Comparison of ENCODE assay signal across 22 cellular contexts in the genomic region with DNA sequence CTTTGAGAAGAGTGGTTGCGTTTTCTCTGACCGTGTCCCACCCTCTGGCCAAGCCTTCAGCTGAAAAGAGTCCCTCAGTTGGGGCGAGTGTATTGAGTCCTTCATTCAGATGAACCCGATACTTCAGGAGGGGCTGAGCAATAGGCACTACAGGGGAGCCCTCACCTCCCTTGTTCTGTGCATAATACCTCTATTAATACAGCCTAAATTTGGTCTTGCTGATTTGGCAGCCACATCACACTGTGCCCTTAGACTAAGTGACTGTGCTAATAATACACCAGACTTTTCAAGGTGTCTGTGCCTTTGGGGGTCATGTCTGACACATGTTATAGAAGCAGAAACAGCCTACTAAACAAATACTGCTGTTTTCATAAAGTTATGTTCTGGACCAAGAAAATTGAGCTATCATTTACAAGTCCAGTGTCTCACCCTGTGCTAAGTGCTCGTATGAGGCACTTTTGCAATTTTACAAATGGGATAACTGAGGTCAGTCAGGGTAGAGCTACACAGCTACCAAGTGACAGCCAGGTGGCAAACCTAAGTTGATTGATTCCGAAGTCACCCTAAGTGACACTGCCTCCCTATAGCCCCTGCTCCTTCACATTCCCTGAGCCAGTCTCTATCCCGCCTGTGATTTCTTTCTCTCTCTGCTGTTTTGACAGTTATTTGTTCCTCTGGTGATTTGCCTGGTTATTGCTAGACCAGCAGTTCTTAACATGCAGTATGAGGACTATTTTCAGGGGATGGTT. TPM values are rescaled to one million over a fixed set of nuclear protein-coding genes. Genes with fewer than 3 reads are reported as not detected.
DNase-seq lines count a peak whose midpoint lies in the region; ATAC-seq and TF ChIP-seq lines count a peak whose summit lies in the region.
"Had no signal": no experiment of that assay in that cellular context is flagged by ENCODE, and none has a peak within 500 bp of the region (broad histone marks: within the 10 kb centered on the region; RNA-seq: fewer than 3 reads in every experiment).

No MANE protein-coding gene starts in this region.

- H3K36me3 ChIP-seq in right atrium auricular region (peaks cover 8% of the 10 kb centered on the region), suprapubic skin (peaks cover 1% of the 10 kb centered on the region)

- H3K9me3 ChIP-seq in right atrium auricular region (no peaks in the 10 kb centered on the region), suprapubic skin (no peaks in the 10 kb centered on the region)
- H3K9me3 ChIP-seq: stomach had no signal

- H3K27ac ChIP-seq in right atrium auricular region (no peak overlapping the region), RWPE1 (peak overlapping the region; percentile 63), suprapubic skin (peak overlapping the region; percentile 66)
- H3K27ac ChIP-seq: HL-60, stomach had no signal

- 94% methylated on average over 7 of the region's 7 CpGs for WGBS in suprapubic skin

- CTCF ChIA-PET in RWPE1 (lab: Yijun Ruan, JAX), result interaction anchor here (0.6 to 0.8 kb wide), 2 partner anchors 99 to 421 kb away, joined by 3 to 5 read pairs; no protein-coding TSS in a partner anchor

- ATAC-seq in Right ventricle myocardium superior (ENCODE audit: poor library complexity), result peak; percentile 26
- peak; percentile 32 for ATAC-seq in left ventricle myocardium superior
- ATAC-seq: esophagus mucosa had no signal

- H3K4me3 ChIP-seq in right atrium auricular region, result no peak overlapping the region
- no peak overlapping the region for H3K4me3 ChIP-seq in suprapubic skin
- H3K4me3 ChIP-seq: lung, stomach had no signal

- no peak for TF ChIP-seq EP300 in suprapubic skin (IDR thresholded peaks at IDR 0.05)

- H3K27me3 ChIP-seq in right atrium auricular region, result no peaks in the 10 kb centered on the region
- H3K27me3 ChIP-seq in suprapubic skin, result no peaks in the 10 kb centered on the region
- H3K27me3 ChIP-seq: stomach had no signal

- POLR2A ChIA-PET in RWPE1 (lab: Yijun Ruan, JAX; ENCODE audit: low non-redundant PET), result no interaction called here

- H3K4me1 ChIP-seq in right atrium auricular region, result peaks cover 0 to 26% of the 10 kb centered on the region in 2 donors
- peaks cover 39% of the 10 kb centered on the region for H3K4me1 ChIP-seq in suprapubic skin

- intact Hi-C loops in Right ventricle myocardium superior (cut with DNase I) (no loop called here), left ventricle myocardium superior (cut with micrococcal nuclease) (loop anchor here (10.0 kb wide), 1 partner anchor 94 kb away; no protein-coding TSS in a partner anchor)

- no peak for DNase-seq in Right ventricle myocardium superior
- no peak for DNase-seq in right atrium auricular region (ENCODE audit: low spot score)
- no peak for DNase-seq in RWPE1 (ENCODE audit: low spot score)
- DNase-seq in left ventricle myocardium superior, result no peak
- no peak for DNase-seq in suprapubic skin (ENCODE audit: low spot score in 2 of 2)
- no peak for DNase-seq in SKM-1 (lab: John Stamatoyannopoulos, UW; ENCODE audit: unreplicated experiment)
- no peak for DNase-seq in NCI-H526 treated with DMSO at 0.1 percent for 48 hours (lab: John Stamatoyannopoulos, UW)
- DNase-seq in epidermal melanocyte (ENCODE audit: insufficient read length, low spot score), result no peak
- DNase-seq: activated CD4-positive, alpha-beta memory T cell treated with anti-CD3 and anti-CD28 coated beads, Interleukin-2, amount 10 ng/mL, durations not matched to agents 7 days and 5 days; activated naive CD4-positive, alpha-beta T cell treated with anti-CD3 and anti-CD28 coated beads, Interleukin-2, amount 50 U/mL, for 16 hours; effector CD8-positive, alpha-beta T cell; hippocampal formation; NCI-H1417; NCI-H2081 treated with DMSO at 0.1 percent for 48 hours; NCI-H510A; stimulated activated CD4-positive, alpha-beta T cell treated with anti-CD3 and anti-CD28 coated beads, Interleukin-12 subunit alpha, Interleukin-12 subunit beta, amount 100 ng/mL, for 4 hours; stomach; T1000; trophoblast cell had no signal

- no peak for TF ChIP-seq POLR2A in suprapubic skin (IDR thresholded peaks at IDR 0.05)

- TF ChIP-seq CTCF in right atrium auricular region (IDR thresholded peaks at IDR 0.05) (no peak), RWPE1 (conservative IDR thresholded peaks at IDR 0.05; ENCODE audit: low read depth) (no peak), suprapubic skin (IDR thresholded peaks at IDR 0.05) (no peak)

RNA-seq across cellular contexts. Expression of a gene that starts 56.0 kb away (rescaled TPM):
- 91.8 TPM for total RNA-seq in Right ventricle myocardium superior
- 10 to 100 TPM; 58.3 to 85.6 TPM for total RNA-seq in right atrium auricular region
- 104 TPM for total RNA-seq in left ventricle myocardium superior
- 100 to 1,000 TPM in 1 of 4 donors, 10 to 100 TPM in 3; 62.5 to 103 (median 77.1) TPM for total RNA-seq in suprapubic skin

Comparison
In these comparisons a context has a peak if more than half of its experiments do, and no peak if none do; other contexts are left out.
1. H3K27ac ChIP-seq: peak in RWPE1 (single experiment) and suprapubic skin (single experiment); none in right atrium auricular region (0 of 2).